19 cellular contexts compared by ENCODE assay signal in genomic region chr15:82314769-82315518, GRCh38. TPM values are rescaled to one million over a fixed set of nuclear protein-coding genes. Genes with fewer than 3 reads are reported as not detected.
"Had no signal": no experiment of that assay in that cellular context is flagged by ENCODE, and none has a peak within 500 bp of the region (broad histone marks: within the 10 kb centered on the region; RNA-seq: fewer than 3 reads in every experiment).

No MANE protein-coding gene starts in this region.

- H3K4me3 Mint-ChIP-seq: activated CD4-positive, alpha-beta T cell treated with anti-CD3 and anti-CD28 coated beads, Interleukin-2, amount 10 ng/mL, durations not matched to agents 7 days and 5 days had no signal

- ATAC-seq: activated naive CD4-positive, alpha-beta T cell treated with anti-CD3 and anti-CD28 coated beads, Interleukin-2, amount 50 U/mL, for 72 hours; foreskin keratinocyte; right lobe of liver had no signal

- DNase-seq: activated CD4-positive, alpha-beta T cell treated with anti-CD3 and anti-CD28 coated beads, Interleukin-2, amount 10 ng/mL, durations not matched to agents 7 days and 5 days; activated CD8-positive, alpha-beta memory T cell treated with anti-CD3 and anti-CD28 coated beads, Interleukin-2, amount 50 U/mL, for 4 hours; activated gamma-delta T cell; activated T-cell treated with anti-CD3 and anti-CD28 coated beads, Interleukin-2, amount 50 U/mL, for 48 hours; amniotic stem cell; foreskin keratinocyte; glutamatergic neuron; hippocampal formation; midbrain; ovary; stimulated activated CD4-positive, alpha-beta T cell treated with anti-CD3 and anti-CD28 coated beads, Interleukin-4, amount 100 ng/mL, for 4 hours; stimulated activated naive CD4-positive, alpha-beta T cell; T1000 had no signal

- H3K9me3 ChIP-seq: ovary, right lobe of liver, vagina had no signal

- H3K4me3 ChIP-seq: cardiac muscle cell, lung, ovary, right lobe of liver, tibial nerve, vagina had no signal

- H3K4me1 Mint-ChIP-seq: activated CD4-positive, alpha-beta T cell treated with anti-CD3 and anti-CD28 coated beads, Interleukin-2, amount 10 ng/mL, durations not matched to agents 7 days and 5 days had no signal

- H3K27ac Mint-ChIP-seq: activated CD4-positive, alpha-beta T cell treated with anti-CD3 and anti-CD28 coated beads, Interleukin-2, amount 10 ng/mL, durations not matched to agents 7 days and 5 days; activated naive CD4-positive, alpha-beta T cell treated with anti-CD3 and anti-CD28 coated beads, Interleukin-2, amount 50 U/mL, for 72 hours had no signal

- H3K36me3 ChIP-seq: cardiac muscle cell, ovary, right lobe of liver, tibial nerve, vagina had no signal

- H3K27me3 ChIP-seq: cardiac muscle cell, ovary, right lobe of liver, tibial nerve, vagina had no signal

- H3K27ac ChIP-seq: cardiac muscle cell, foreskin keratinocyte, ovary, right lobe of liver, tibial nerve, vagina had no signal

- H3K4me1 ChIP-seq: foreskin keratinocyte, right lobe of liver, tibial nerve, vagina had no signal

RNA-seq across cellular contexts. Expression of gene SAXO2, which starts 52.3 kb away (rescaled TPM):
- total RNA-seq: vagina had no signal
